26 cellular contexts compared by ENCODE assay signal in the genomic region with DNA sequence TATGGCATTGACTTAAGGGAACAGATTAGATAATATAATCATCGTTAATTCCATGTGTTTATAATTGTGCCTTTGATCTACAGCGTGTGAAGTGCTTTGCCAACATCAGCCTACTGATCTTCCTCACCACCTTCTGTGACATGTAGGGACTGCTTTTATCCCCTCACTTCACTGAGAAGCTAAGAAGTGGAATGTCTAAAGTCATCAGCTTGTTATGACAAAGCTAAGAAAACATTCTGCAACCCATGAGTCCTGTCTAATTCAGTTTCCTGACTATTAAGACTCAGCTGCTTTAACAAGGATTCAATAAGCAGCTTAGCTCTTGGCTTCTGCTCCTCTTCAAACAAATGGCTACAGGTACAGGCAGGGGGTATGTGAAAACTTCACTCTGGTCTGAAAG.
DNase-seq lines count a peak whose midpoint lies in the region; ATAC-seq and TF ChIP-seq lines count a peak whose summit lies in the region.
"Had no signal": no experiment of that assay in that cellular context is flagged by ENCODE, and none has a peak within 500 bp of the region (broad histone marks: within the 10 kb centered on the region; RNA-seq: fewer than 3 reads in every experiment).

No MANE protein-coding gene starts in this region.

- peak overlapping the region in 4 of 5 experiments; percentile 8 to 80 (median 51) for H3K27ac Mint-ChIP-seq in brain
- H3K27ac Mint-ChIP-seq in mesothelial cell of epicardium = peak overlapping the region; percentile 48
- H3K27ac Mint-ChIP-seq: CD8-positive, alpha-beta memory T cell; nephron progenitor cell; progenitor cell of endocrine pancreas; T-helper 1 cell treated with Interleukin-12 subunit alpha and Interleukin-12 subunit beta and Interleukin-4 antibody, amounts not matched to agents 30 μg/mL and 1 μg/mL, for 36 hours had no signal

- peaks cover 1% of the 10 kb centered on the region for H3K4me1 ChIP-seq in ovary (ENCODE audit: insufficient read depth)
- H3K4me1 ChIP-seq: tibial nerve had no signal

- H3K4me3 Mint-ChIP-seq in brain (no peak overlapping the region), mesothelial cell of epicardium (no peak overlapping the region)
- H3K4me3 Mint-ChIP-seq: CD8-positive, alpha-beta memory T cell; nephron progenitor cell; T-helper 1 cell treated with Interleukin-12 subunit alpha and Interleukin-12 subunit beta and Interleukin-4 antibody, amounts not matched to agents 30 μg/mL and 1 μg/mL, for 36 hours had no signal

- H3K4me1 Mint-ChIP-seq in brain (peaks cover 20% of the 10 kb centered on the region), mesothelial cell of epicardium (peaks cover 22% of the 10 kb centered on the region)

- no peak overlapping the region for H3K27ac ChIP-seq in ovary
- H3K27ac ChIP-seq: gastroesophageal sphincter, skin epidermis, tibial nerve had no signal

- no peaks in the 10 kb centered on the region for H3K9me3 ChIP-seq in ovary
- H3K9me3 ChIP-seq: tibial nerve had no signal

- H3K27me3 Mint-ChIP-seq in brain = no peaks in the 10 kb centered on the region
- H3K27me3 Mint-ChIP-seq in mesothelial cell of epicardium (ENCODE audit: low read depth) = peaks cover 6% of the 10 kb centered on the region
- H3K27me3 Mint-ChIP-seq: CD8-positive, alpha-beta memory T cell had no signal

- TF ChIP-seq EP300 in ovary (IDR thresholded peaks at IDR 0.05) = no peak

- no peaks in the 10 kb centered on the region for H3K27me3 ChIP-seq in ovary
- H3K27me3 ChIP-seq: gastroesophageal sphincter, tibial nerve had no signal

- H3K36me3 Mint-ChIP-seq in brain (no peaks in the 10 kb centered on the region), mesothelial cell of epicardium (no peaks in the 10 kb centered on the region)
- H3K36me3 Mint-ChIP-seq: CD8-positive, alpha-beta memory T cell had no signal

- ATAC-seq in HG03108 (IDR thresholded peaks at IDR 0.05; ENCODE audit: unreplicated experiment) = no peak
- ATAC-seq in HG02973 (IDR thresholded peaks at IDR 0.05; ENCODE audit: unreplicated experiment) = no peak
- ATAC-seq: gastroesophageal sphincter; left colon; stimulated activated naive CD8-positive, alpha-beta T cell treated with anti-CD3 and anti-CD28 coated beads, Interleukin-15, Interleukin-2, amounts not matched to agents 100 U/mL and 50 U/mL, for 24 hours had no signal

- intact Hi-C loops in ovary (cut with DNase I) = no loop called here

- 27 to 30% (median 29%) methylated on average over 2 of the region's 2 CpGs for WGBS in ovary, 3 donors

- TF ChIP-seq POLR2A in ovary (IDR thresholded peaks at IDR 0.05) = no peak

- no peaks in the 10 kb centered on the region for H3K36me3 ChIP-seq in ovary
- H3K36me3 ChIP-seq: gastroesophageal sphincter, tibial nerve had no signal

- H3K9me3 Mint-ChIP-seq in brain = peaks cover 0 to 2% (median 0%) of the 10 kb centered on the region in 5 experiments
- H3K9me3 Mint-ChIP-seq in mesothelial cell of epicardium = peaks cover 9% of the 10 kb centered on the region
- H3K9me3 Mint-ChIP-seq: T-helper 1 cell treated with Interleukin-12 subunit alpha and Interleukin-12 subunit beta and Interleukin-4 antibody, amounts not matched to agents 30 μg/mL and 1 μg/mL, for 36 hours had no signal

- H3K4me3 ChIP-seq in ovary = no peak overlapping the region
- H3K4me3 ChIP-seq: gastroesophageal sphincter, skin epidermis, tibial nerve had no signal

- TF ChIP-seq CTCF in brain (conservative IDR thresholded peaks at IDR 0.05) (no peak), mesothelial cell of epicardium (IDR thresholded peaks at IDR 0.05; ENCODE audit: unreplicated experiment) (no peak), ovary (IDR thresholded peaks at IDR 0.05) (no peak)

- DNase-seq in DMS 273 (lab: John Stamatoyannopoulos, UW; ENCODE audit: unreplicated experiment) (peak; percentile 65), NCI-H524 (lab: John Stamatoyannopoulos, UW) (peak; percentile 94 to 99), mesothelial cell of epicardium (ENCODE audit: low spot score in 2 of 2, unreplicated experiment in 2 of 2) (no peak), ovary (no peak)
- no peak for DNase-seq in stimulated activated CD4-positive, alpha-beta T cell treated with anti-CD3 and anti-CD28 coated beads, Interleukin-1b, Interleukin-23, amount 100 ng/mL, for 48 hours
- DNase-seq: activated CD4-positive, alpha-beta T cell treated with anti-CD3 and anti-CD28 coated beads, Interleukin-2, amount 50 U/mL, for 4 hours; activated effector memory CD4-positive, alpha-beta T cell treated with Interleukin-2 at 50 U/mL for 16 hours; CD8-positive, alpha-beta memory T cell; DND-41; H7; left colon; NCI-H1092; NCI-H2081 treated with DMSO at 0.1 percent for 48 hours; nephron progenitor cell; OCI-M1; SHP77 treated with DMSO at 0.1 percent for 48 hours; stimulated activated CD4-positive, alpha-beta T cell treated with anti-CD3 and anti-CD28 coated beads, Interleukin-2, amount 100 ng/mL, for 48 hours; stimulated activated naive CD8-positive, alpha-beta T cell treated with anti-CD3 and anti-CD28 coated beads, Interleukin-15, Interleukin-2, amounts not matched to agents 100 U/mL and 50 U/mL, for 24 hours had no signal

Comparison
In these comparisons a context has a peak if more than half of its experiments do, and no peak if none do; other contexts are left out.
1. DNase-seq: peak in DMS 273 (single experiment) and NCI-H524 (2 of 2); none in mesothelial cell of epicardium (0 of 2), ovary (0 of 5) and stimulated activated CD4-positive, alpha-beta T cell treated with anti-CD3 and anti-CD28 coated beads, Interleukin-1b, Interleukin-23, amount 100 ng/mL, for 48 hours (single experiment).